ENCODE assay signal across 1 cellular context in the genomic region with DNA sequence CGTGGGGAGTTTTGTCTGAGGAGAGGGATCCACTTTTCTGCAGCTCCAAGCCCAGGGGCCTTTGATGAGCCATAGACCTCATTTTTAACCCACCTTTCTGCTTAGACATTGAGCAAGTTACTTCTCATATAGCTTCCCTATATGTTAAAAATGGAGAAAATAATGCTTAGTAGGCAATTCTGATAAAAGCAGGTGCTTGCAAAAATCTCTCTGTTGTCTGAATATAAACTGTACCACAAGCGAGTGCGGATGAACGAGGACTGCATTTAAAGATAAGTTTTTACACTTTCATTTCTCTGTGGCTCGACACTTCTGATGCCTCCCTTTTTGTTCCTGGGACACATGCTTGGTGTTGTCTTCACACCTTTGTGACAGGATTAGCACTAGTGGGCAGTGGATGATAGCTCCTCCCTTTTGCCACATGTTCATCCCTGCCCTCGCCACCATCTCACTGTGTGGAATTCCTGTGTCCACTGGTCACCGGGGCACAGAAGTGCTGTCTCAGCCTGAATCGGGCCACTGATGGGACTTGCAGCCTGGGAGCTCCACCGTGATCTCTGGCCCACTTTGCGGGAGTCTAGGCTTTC.
TF ChIP-seq lines count a peak whose summit lies in the region.

No MANE protein-coding gene starts in this region.

TF ChIP-seq in endothelial cell of umbilical vein, 7 proteins besides CTCF, POLR2A, EP300 and RAD21 (continued from another document):
- TF ChIP-seq FOS (IDR thresholded peaks at IDR 0.05; ENCODE audit: borderline replicate concordance, insufficient read depth, low read length): no peak
- no peak for TF ChIP-seq GATA2 (IDR thresholded peaks at IDR 0.05; ENCODE audit: insufficient read depth, insufficient read length, low read depth, low read length)
- TF ChIP-seq MYC (IDR thresholded peaks at IDR 0.05; ENCODE audit: low read depth, low read length): no peak
- no peak for TF ChIP-seq JUN (IDR thresholded peaks at IDR 0.05; ENCODE audit: borderline replicate concordance, insufficient read depth, insufficient read length, low read depth)
- no peak for TF ChIP-seq POLR2AphosphoS5 (IDR thresholded peaks at IDR 0.05; ENCODE audit: insufficient read depth, low read depth, low read length)
